Comparison of ENCODE assay signal across 11 cellular contexts in the genomic region with DNA sequence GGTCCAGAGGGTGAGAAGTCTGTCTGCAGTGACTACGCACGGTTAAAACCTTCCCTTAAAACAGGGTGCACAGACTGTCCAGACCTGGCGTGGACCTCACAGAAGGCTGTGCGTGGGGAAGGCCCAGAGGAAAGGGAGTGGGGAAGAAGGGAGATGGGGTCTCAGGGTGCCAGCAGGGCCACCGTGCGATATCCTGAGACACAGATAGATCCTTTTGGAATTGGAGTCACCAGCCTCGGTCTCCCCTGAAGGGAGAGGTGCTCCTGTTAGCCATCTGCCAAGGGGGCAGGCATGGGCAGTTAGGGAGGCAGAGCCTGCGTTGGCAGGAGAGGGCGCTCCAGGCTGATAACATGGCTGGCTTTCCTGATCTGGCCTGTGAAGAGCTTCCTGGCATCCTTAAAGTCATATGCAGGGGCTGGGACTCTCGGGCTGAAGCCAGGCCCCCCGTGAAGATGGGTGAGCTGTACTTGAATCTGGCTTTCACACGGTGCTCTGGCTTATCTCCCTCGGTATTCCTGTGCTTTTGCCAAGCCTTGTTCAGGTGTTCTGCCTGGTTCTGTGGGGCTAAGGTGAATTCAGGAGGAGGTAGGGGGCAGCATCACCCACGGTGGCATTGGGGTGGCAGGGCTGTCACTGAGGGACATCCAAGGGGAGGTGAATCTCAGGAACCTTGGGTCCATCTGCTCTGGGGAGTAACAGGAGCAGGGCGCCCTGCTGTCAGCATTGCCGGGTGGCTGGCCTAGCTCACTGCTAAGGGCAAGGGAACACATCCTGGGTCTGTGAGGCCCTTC.
DNase-seq lines count a peak whose midpoint lies in the region; FAIRE-seq and TF ChIP-seq lines count a peak whose summit lies in the region.
"Had no signal": no experiment of that assay in that cellular context is flagged by ENCODE, and none has a peak within 500 bp of the region (broad histone marks: within the 10 kb centered on the region; RNA-seq: fewer than 3 reads in every experiment).

No MANE protein-coding gene starts in this region.

- peak; percentile 53 for TF ChIP-seq CTCF in D721Med (IDR thresholded peaks at IDR 0.05; ENCODE audit: insufficient read depth, missing control alignments)
- peak; percentile 74 for TF ChIP-seq CTCF in bronchial epithelial cell (IDR thresholded peaks at IDR 0.05; ENCODE audit: insufficient read depth, low read length, severe bottlenecking)

- no peaks in the 10 kb centered on the region for H3K36me3 ChIP-seq in bronchial epithelial cell (ENCODE audit: control insufficient read depth, insufficient read depth, low read length)

- H3K27me3 Mint-ChIP-seq in activated T-helper 1 cell treated with anti-CD3 and anti-CD28 coated beads, Interleukin-12 subunit alpha, Interleukin-12 subunit beta, Interleukin-2, Interleukin-4 antibody, amounts not matched to agents 30 ng/mL and 10 ng/mL and 1 ng/mL, durations not matched to agents 14 hours and 24 hours and 36 hours (ENCODE audit: insufficient read depth), result no peaks in the 10 kb centered on the region

- no peak overlapping the region for H3K4me3 Mint-ChIP-seq in activated T-helper 1 cell treated with anti-CD3 and anti-CD28 coated beads, Interleukin-12 subunit alpha, Interleukin-12 subunit beta, Interleukin-2, Interleukin-4 antibody, amounts not matched to agents 30 ng/mL and 10 ng/mL and 1 ng/mL, durations not matched to agents 14 hours and 24 hours and 36 hours

- intact Hi-C loops in activated T-helper 1 cell treated with anti-CD3 and anti-CD28 coated beads, Interleukin-12 subunit alpha, Interleukin-12 subunit beta, Interleukin-2, Interleukin-4 antibody, amounts not matched to agents 30 ng/mL and 10 ng/mL and 1 ng/mL, durations not matched to agents 14 hours and 24 hours and 36 hours (cut with micrococcal nuclease), result loop anchor here (10.0 kb wide), 1 partner anchor 287 kb away; no protein-coding TSS in a partner anchor

- no peaks in the 10 kb centered on the region for H3K36me3 Mint-ChIP-seq in activated T-helper 1 cell treated with anti-CD3 and anti-CD28 coated beads, Interleukin-12 subunit alpha, Interleukin-12 subunit beta, Interleukin-2, Interleukin-4 antibody, amounts not matched to agents 30 ng/mL and 10 ng/mL and 1 ng/mL, durations not matched to agents 14 hours and 24 hours and 36 hours (ENCODE audit: low read depth)

- H3K27me3 ChIP-seq in bronchial epithelial cell (ENCODE audit: control insufficient read depth, insufficient read depth, low read length), result no peaks in the 10 kb centered on the region
- H3K27me3 ChIP-seq: vagina had no signal

- H3K4me1 Mint-ChIP-seq in activated T-helper 1 cell treated with anti-CD3 and anti-CD28 coated beads, Interleukin-12 subunit alpha, Interleukin-12 subunit beta, Interleukin-2, Interleukin-4 antibody, amounts not matched to agents 30 ng/mL and 10 ng/mL and 1 ng/mL, durations not matched to agents 14 hours and 24 hours and 36 hours (ENCODE audit: low read depth), result no peaks in the 10 kb centered on the region

- no peaks in the 10 kb centered on the region for H3K9me3 Mint-ChIP-seq in activated T-helper 1 cell treated with anti-CD3 and anti-CD28 coated beads, Interleukin-12 subunit alpha, Interleukin-12 subunit beta, Interleukin-2, Interleukin-4 antibody, amounts not matched to agents 30 ng/mL and 10 ng/mL and 1 ng/mL, durations not matched to agents 14 hours and 24 hours and 36 hours

- no peak overlapping the region for H3K4me3 ChIP-seq in bronchial epithelial cell (ENCODE audit: low read depth, low read length)
- H3K4me3 ChIP-seq: smooth muscle cell, vagina had no signal

- H3K27ac Mint-ChIP-seq in activated T-helper 1 cell treated with anti-CD3 and anti-CD28 coated beads, Interleukin-12 subunit alpha, Interleukin-12 subunit beta, Interleukin-2, Interleukin-4 antibody, amounts not matched to agents 30 ng/mL and 10 ng/mL and 1 ng/mL, durations not matched to agents 14 hours and 24 hours and 36 hours, result no peak overlapping the region

- DNase-seq in D721Med (ENCODE audit: insufficient read length, low spot score) (no peak), NCI-H1694 treated with DMSO at 0.1 percent for 48 hours (lab: John Stamatoyannopoulos, UW) (peak; percentile 50), bronchial epithelial cell (ENCODE audit: low read depth) (peak; percentile 29), lung microvascular endothelial cell (ENCODE audit: low read depth in 2 of 2) (peak; percentile 53 to 69), MV-4-11 (lab: John Stamatoyannopoulos, UW) (no peak), NCI-H187 (lab: John Stamatoyannopoulos, UW) (no peak), T-helper 9 cell (no peak)
- DNase-seq in activated T-helper 1 cell treated with anti-CD3 and anti-CD28 coated beads, Interleukin-12 subunit alpha, Interleukin-12 subunit beta, Interleukin-2, Interleukin-4 antibody, amounts not matched to agents 30 ng/mL and 10 ng/mL and 1 ng/mL, durations not matched to agents 14 hours and 24 hours and 36 hours (ENCODE audit: low spot score), result no peak
- DNase-seq: activated gamma-delta T cell treated with Interleukin-2 at 50 U/mL for 16 hours had no signal

- FAIRE-seq in D721Med (lab: Jason Lieb, UNC), result no peak
- no peak for FAIRE-seq in bronchial epithelial cell (lab: Jason Lieb, UNC)

Comparison
In these comparisons a context has a peak if more than half of its experiments do, and no peak if none do; other contexts are left out.
1. DNase-seq: peak in NCI-H1694 treated with DMSO at 0.1 percent for 48 hours (single experiment), bronchial epithelial cell (single experiment) and lung microvascular endothelial cell (2 of 2); none in D721Med (single experiment), MV-4-11 (single experiment), activated T-helper 1 cell treated with anti-CD3 and anti-CD28 coated beads, Interleukin-12 subunit alpha, Interleukin-12 subunit beta, Interleukin-2, Interleukin-4 antibody, amounts not matched to agents 30 ng/mL and 10 ng/mL and 1 ng/mL, durations not matched to agents 14 hours and 24 hours and 36 hours (single experiment), NCI-H187 (0 of 2) and T-helper 9 cell (single experiment).